Comparison of ENCODE assay signal across 8 cellular contexts in genomic region chr1:43389326-43390313, GRCh38. TPM values are rescaled to one million over a fixed set of nuclear protein-coding genes. Genes with fewer than 3 reads are reported as not detected.
A peak's percentile ranks its signal among the peaks of the same experiment; 100 is the strongest.
DNase-seq lines count a peak whose midpoint lies in the region; ATAC-seq, FAIRE-seq and TF ChIP-seq lines count a peak whose summit lies in the region.

Gene MED8, minus strand, starts transcription at chr1:43389800. Its CDS starts 36 bp downstream, at chr1:43389764.
Gene SZT2, plus strand, starts transcription at chr1:43389899. Its CDS starts 70 bp downstream, at chr1:43389969.

- H3K4me3 Mint-ChIP-seq in natural killer cell, result peak within 1 kb of the TSS; percentile 100

- DNase-seq in EH (ENCODE audit: low read depth) (peak; percentile 95), H54 (ENCODE audit: insufficient read length, low spot score) (peak; percentile 87), M059J (ENCODE audit: low read depth) (peak; percentile 95), fibroblast of peridontal ligament (ENCODE audit: extremely low read depth) (peak; percentile 94), natural killer cell (peak; percentile 92)
- peak; percentile 87 for DNase-seq in activated T-helper 9 cell treated with anti-CD3 and anti-CD28 coated beads, Interleukin-2, amount 50 U/mL, for 16 hours (ENCODE audit: low read depth)
- peak; percentile 79 to 91 (median 86) for DNase-seq in stimulated activated naive CD4-positive, alpha-beta T cell (lab: John Stamatoyannopoulos, UW)

- H3K9me3 Mint-ChIP-seq in natural killer cell, result no peaks in the 10 kb centered on the region

- H3K4me1 Mint-ChIP-seq in natural killer cell, result peaks cover 38 to 49% of the 10 kb centered on the region in 2 donors

- peak within 1 kb of the TSS; percentile 97 to 100 for H3K27ac Mint-ChIP-seq in natural killer cell

- peak; percentile 67; the same call in 1 of the 2 replicates for TF ChIP-seq POLR2A in H54 (IDR thresholded peaks at IDR 0.05; ENCODE audit: low read depth, low read length)
- TF ChIP-seq POLR2A in Raji (IDR thresholded peaks at IDR 0.05; ENCODE audit: insufficient read depth, low read depth, low read length), result peak; percentile 89

- TF ChIP-seq CTCF in natural killer cell (IDR thresholded peaks at IDR 0.05), result no peak

- intact Hi-C loops in natural killer cell (cut with micrococcal nuclease), result loop anchor here (1.0 kb wide), 1 partner anchor 22 kb away; no protein-coding TSS in a partner anchor

- no peak for FAIRE-seq in H54 (lab: Jason Lieb, UNC)

- ATAC-seq in natural killer cell, result peak; percentile 95 to 97 (median 96)

- peaks cover 19% of the 10 kb centered on the region for H3K36me3 Mint-ChIP-seq in natural killer cell

- no peaks in the 10 kb centered on the region for H3K27me3 Mint-ChIP-seq in natural killer cell (ENCODE audit: low read depth in 2 of 2)

RNA-seq across cellular contexts. Expression of gene MED8, which starts in this region (rescaled TPM):
- 113 and 121 TPM in 2 replicates for total RNA-seq in M059J (2014; rRNA removed; shearing (Covaris generic))
- total RNA-seq in natural killer cell, result 10 to 100 TPM; 17.8 to 26.8 (median 22.0) TPM

RNA-seq across cellular contexts. Expression of gene SZT2, which starts in this region (rescaled TPM):
- total RNA-seq in M059J (2014; rRNA removed; shearing (Covaris generic)), result 9.4 and 15.2 TPM in 2 replicates
- total RNA-seq in natural killer cell, result 100 to 1,000 TPM; 103 to 128 (median 123) TPM

Comparison
In these comparisons a context has a peak if more than half of its experiments do, and no peak if none do; other contexts are left out.
1. Peak in every context shown above with its lines: DNase-seq and ATAC-seq.